Comparison of ENCODE assay signal across 1 cellular context in genomic region chr6:37103169-37104039, GRCh38.
TF ChIP-seq lines count a peak whose summit lies in the region.

No MANE protein-coding gene starts in this region.

TF ChIP-seq in K562, 482 proteins besides CTCF, POLR2A, EP300 and RAD21 (continued from another document and continues in another):
- TF ChIP-seq ZNF280A (IDR thresholded peaks at IDR 0.05; ENCODE audit: low read depth, partially characterized antibody): no peak
- peak; percentile 45; the same call in 1 of the 2 replicates for TF ChIP-seq USF1 (CRISPR knock-in tag; IDR thresholded peaks at IDR 0.05)
- TF ChIP-seq ZNF76 (CRISPR knock-in tag; IDR thresholded peaks at IDR 0.05; ENCODE audit: borderline replicate concordance): no peak
- TF ChIP-seq ILK (tag; IDR thresholded peaks at IDR 0.05; ENCODE audit: borderline replicate concordance, low read depth): no peak
- no peak for TF ChIP-seq IRF2 (CRISPR knock-in tag; IDR thresholded peaks at IDR 0.05)
- TF ChIP-seq ZNF583 (CRISPR knock-in tag; IDR thresholded peaks at IDR 0.05): peak; percentile 90
- TF ChIP-seq THRAP3 (IDR thresholded peaks at IDR 0.05; ENCODE audit: borderline replicate concordance): no peak
- TF ChIP-seq ATF1 (CRISPR knock-in tag; IDR thresholded peaks at IDR 0.05): no peak
- peak; percentile 33 for TF ChIP-seq ATF1 (tag; IDR thresholded peaks at IDR 0.05)
- no peak for TF ChIP-seq TAF7 (tag; IDR thresholded peaks at IDR 0.05)
- TF ChIP-seq ZNF174 (CRISPR knock-in tag; IDR thresholded peaks at IDR 0.05): no peak
- TF ChIP-seq SFPQ (IDR thresholded peaks at IDR 0.05; ENCODE audit: low read depth, low read length): no peak
- no peak for TF ChIP-seq XRCC5 (IDR thresholded peaks at IDR 0.05; ENCODE audit: low read depth, low read length)
- 0 out of 2 replicates have a peak, but pooled peaks have one; percentile 47 for TF ChIP-seq ZBTB1 (CRISPR knock-in tag; IDR thresholded peaks at IDR 0.05; ENCODE audit: borderline replicate concordance, low read depth)
- TF ChIP-seq MBD2 (IDR thresholded peaks at IDR 0.05; ENCODE audit: borderline replicate concordance, low read depth): peak; percentile 63; the same call in 1 of the 2 replicates
- no peak for TF ChIP-seq FOS (IDR thresholded peaks at IDR 0.05; ENCODE audit: extremely low read depth, insufficient read length)
- TF ChIP-seq NUFIP1 (IDR thresholded peaks at IDR 0.05; ENCODE audit: partially characterized antibody): no peak
- no peak for TF ChIP-seq ATF6 (CRISPR knock-in tag; IDR thresholded peaks at IDR 0.05)
- TF ChIP-seq RBM39 (optimal IDR thresholded peaks at IDR 0.05; ENCODE audit: low read depth, low read length): peak; percentile 41
- TF ChIP-seq MLLT1 (IDR thresholded peaks at IDR 0.05): peak in 1 of 2 experiments; percentile 90; a peak in 2 of 4 replicates
- TF ChIP-seq SMARCB1 (IDR thresholded peaks at IDR 0.05; ENCODE audit: insufficient read length, low read depth): no peak
- peak; percentile 63; the same call in 1 of the 2 replicates for TF ChIP-seq GTF2E2 (tag; IDR thresholded peaks at IDR 0.05)
- peak; percentile 84 for TF ChIP-seq ZNF592 (IDR thresholded peaks at IDR 0.05)
- peak; percentile 86 for TF ChIP-seq HMG20A (CRISPR knock-in tag; conservative IDR thresholded peaks at IDR 0.05)
- TF ChIP-seq ADNP (tag; IDR thresholded peaks at IDR 0.05): peak; percentile 89
- no peak for TF ChIP-seq SAFB2 (IDR thresholded peaks at IDR 0.05; ENCODE audit: borderline replicate concordance, low read depth, low read length, severe bottlenecking)
- TF ChIP-seq SMAD4 (CRISPR knock-in tag; conservative IDR thresholded peaks at IDR 0.05): peak; percentile 91
- TF ChIP-seq ZNF277 (CRISPR knock-in tag; IDR thresholded peaks at IDR 0.05; ENCODE audit: borderline replicate concordance): no peak
- no peak for TF ChIP-seq TRIM25 (IDR thresholded peaks at IDR 0.05; ENCODE audit: borderline replicate concordance)
- no peak for TF ChIP-seq RBM34 (IDR thresholded peaks at IDR 0.05; ENCODE audit: borderline replicate concordance, insufficient read depth, low read length)
- TF ChIP-seq KLF16 (IDR thresholded peaks at IDR 0.05): peak; percentile 99
- TF ChIP-seq PRDM10 (IDR thresholded peaks at IDR 0.05; ENCODE audit: partially characterized antibody): peak; percentile 81
- no peak for TF ChIP-seq MCM5 (IDR thresholded peaks at IDR 0.05; ENCODE audit: low read depth)
- TF ChIP-seq YBX1 (IDR thresholded peaks at IDR 0.05): no peak
- TF ChIP-seq ZNF785 (CRISPR knock-in tag; IDR thresholded peaks at IDR 0.05): no peak
- no peak for TF ChIP-seq ILF3 (IDR thresholded peaks at IDR 0.05; ENCODE audit: borderline replicate concordance)
- TF ChIP-seq ZBTB7A (IDR thresholded peaks at IDR 0.05; ENCODE audit: borderline replicate concordance, control insufficient read depth, low read depth, low read length): peak; percentile 49; the same call in 1 of the 2 replicates
- TF ChIP-seq MEIS2 (IDR thresholded peaks at IDR 0.05; ENCODE audit: partially characterized antibody): peak; percentile 89
- TF ChIP-seq XRCC3 (IDR thresholded peaks at IDR 0.05): no peak
- TF ChIP-seq SREBF2 (CRISPR knock-in tag; IDR thresholded peaks at IDR 0.05): no peak
- peak; percentile 55; the same call in 1 of the 2 replicates for TF ChIP-seq GABPB1 (CRISPR knock-in tag; IDR thresholded peaks at IDR 0.05)
- TF ChIP-seq TSC22D4 (tag; IDR thresholded peaks at IDR 0.05): no peak
- peak; percentile 99 for TF ChIP-seq TAL1 (IDR thresholded peaks at IDR 0.05)
- peak; percentile 68 for TF ChIP-seq BRD9 (IDR thresholded peaks at IDR 0.05; ENCODE audit: low read depth, partially characterized antibody)
- no peak for TF ChIP-seq BMI1 (IDR thresholded peaks at IDR 0.05; ENCODE audit: low read length)
- no peak for TF ChIP-seq CREBBP (IDR thresholded peaks at IDR 0.05; ENCODE audit: low read depth, low read length)
- TF ChIP-seq KAT2B (IDR thresholded peaks at IDR 0.05; ENCODE audit: low read depth, low read length): no peak
